8 cellular contexts compared by ENCODE assay signal in the genomic region with DNA sequence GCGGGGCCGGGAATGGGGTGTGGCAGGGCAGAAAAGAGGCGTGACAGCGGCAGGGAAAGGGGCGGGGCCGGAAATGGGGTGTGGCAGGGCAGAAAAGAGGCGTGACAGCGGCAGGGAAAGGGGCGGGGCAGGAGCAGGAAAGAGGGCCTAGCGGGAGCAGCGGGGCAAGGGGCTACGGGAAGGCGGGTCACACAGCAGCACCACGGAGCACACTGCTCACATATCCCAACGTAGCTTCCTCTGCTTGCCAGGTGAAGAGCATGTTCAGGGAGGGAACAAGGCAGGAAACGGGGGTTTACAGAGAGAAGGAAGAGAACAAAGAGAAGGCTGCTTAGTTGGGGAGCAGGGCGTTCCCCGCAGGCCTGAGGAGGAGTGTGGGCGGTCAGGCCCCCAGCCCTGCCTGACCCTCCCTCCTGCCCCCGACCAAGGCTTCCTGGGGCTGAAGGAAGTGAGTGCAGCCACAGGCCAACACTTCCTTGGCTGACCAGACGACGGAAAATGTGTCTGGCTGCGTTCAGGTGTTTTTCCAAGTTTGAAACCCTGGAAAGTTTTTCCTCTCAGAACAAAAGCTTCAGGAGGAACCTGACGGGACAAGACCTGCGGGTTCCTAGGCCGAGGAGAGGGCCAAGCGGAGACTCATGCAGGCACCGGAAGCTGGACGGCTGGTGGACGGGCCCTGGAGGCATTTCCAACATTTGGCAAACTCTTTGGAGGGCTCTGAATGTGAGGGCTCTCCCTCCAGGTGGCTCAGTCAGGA. TPM values are rescaled to one million over a fixed set of nuclear protein-coding genes. Genes with fewer than 3 reads are reported as not detected.
DNase-seq lines count a peak whose midpoint lies in the region; ATAC-seq and TF ChIP-seq lines count a peak whose summit lies in the region.

No MANE protein-coding gene starts in this region.

- peaks cover 19 to 37% (median 24%) of the 10 kb centered on the region in 3 donors for H3K4me1 Mint-ChIP-seq in T-cell

- TF ChIP-seq CTCF in neutrophil (IDR thresholded peaks at IDR 0.05), result no peak

- POLR2A ChIA-PET in T-cell (lab: Charles Lee), result interaction anchor here in 1 of 2 donors (0.5 kb wide), 1 partner anchor 21 kb away, joined by 3 read pairs; no protein-coding TSS in a partner anchor

- H3K36me3 Mint-ChIP-seq in T-cell, result peaks cover 16% of the 10 kb centered on the region

- H3K9me3 ChIP-seq in neutrophil, result no peaks in the 10 kb centered on the region

- peak overlapping the region; percentile 70 to 78 for H3K27ac Mint-ChIP-seq in T-cell

- DNase-seq in NCI-H82 (lab: John Stamatoyannopoulos, UW), result peak; percentile 71
- no peak for DNase-seq in NCI-H82 treated with DMSO at 0.1 percent for 48 hours (lab: John Stamatoyannopoulos, UW; ENCODE audit: unreplicated experiment)
- peak in 7 of 34 experiments; percentile 21 to 53 (median 45) for DNase-seq in T-cell
- DNase-seq in effector CD8-positive, alpha-beta T cell (lab: John Stamatoyannopoulos, UW), result peak; percentile 27
- no peak for DNase-seq in NCI-H510A (lab: John Stamatoyannopoulos, UW)
- no peak for DNase-seq in amniotic stem cell (lab: John Stamatoyannopoulos, UW)
- DNase-seq in NCI-H128 (lab: John Stamatoyannopoulos, UW; ENCODE audit: unreplicated experiment), result no peak

- H3K27ac ChIP-seq in neutrophil, result peak overlapping the region; percentile 80

- H3K4me3 ChIP-seq in neutrophil (ENCODE audit: low read depth in 1 of 2, low read length in 1 of 2), result no peak overlapping the region

- peak overlapping the region in 1 of 3 donors; percentile 53 for H3K4me3 Mint-ChIP-seq in T-cell

- H3K36me3 ChIP-seq in neutrophil, result peaks cover 79% of the 10 kb centered on the region

- no peaks in the 10 kb centered on the region for H3K27me3 ChIP-seq in neutrophil

- no peaks in the 10 kb centered on the region for H3K27me3 Mint-ChIP-seq in T-cell

- CTCF ChIA-PET in T-cell (lab: Charles Lee), result no interaction called here

- peak in 1 of 4 experiments; percentile 19 for ATAC-seq in T-cell (replicated peaks in 1 of 4)

- peaks cover 44 to 58% of the 10 kb centered on the region in 2 experiments for H3K4me1 ChIP-seq in neutrophil (ENCODE audit: control insufficient read depth in 1 of 2, insufficient read depth in 1 of 2, low read depth in 1 of 2, low read length in 1 of 2)

- no peaks in the 10 kb centered on the region for H3K9me3 Mint-ChIP-seq in T-cell

RNA-seq across cellular contexts. Expression of gene UCKL1, which starts 13.8 kb away (rescaled TPM):
- 10 to 100 TPM; 40.6 to 72.3 (median 67.0) TPM for total RNA-seq in T-cell

RNA-seq across cellular contexts. Expression of gene ZNF512B, which starts 27.3 kb away (rescaled TPM):
- total RNA-seq in T-cell, result 10 to 100 TPM; 22.7 to 26.3 (median 25.1) TPM

RNA-seq across cellular contexts. Expression of gene SAMD10, which starts 37.0 kb away (rescaled TPM):
- total RNA-seq in T-cell, result 10 to 100 TPM; 16.1 to 30.8 (median 17.7) TPM

RNA-seq across cellular contexts. Expression of gene PRPF6, which starts 38.5 kb away (rescaled TPM):
- 100 to 1,000 TPM in 1 of 5 donors, 10 to 100 TPM in 4; 59.8 to 106 (median 83.5) TPM for total RNA-seq in T-cell

RNA-seq across cellular contexts. Expression of gene DNAJC5, which starts 47.5 kb away (rescaled TPM):
- 10 to 100 TPM; 35.4 to 63.7 (median 54.9) TPM for total RNA-seq in T-cell

Comparison
In these comparisons a context has a peak if more than half of its experiments do, and no peak if none do; other contexts are left out.
1. DNase-seq: peak in NCI-H82 (single experiment) and effector CD8-positive, alpha-beta T cell (single experiment); none in NCI-H82 treated with DMSO at 0.1 percent for 48 hours (single experiment), NCI-H510A (single experiment), amniotic stem cell (single experiment) and NCI-H128 (single experiment).